Comparison of ENCODE assay signal across 28 cellular contexts in the genomic region with DNA sequence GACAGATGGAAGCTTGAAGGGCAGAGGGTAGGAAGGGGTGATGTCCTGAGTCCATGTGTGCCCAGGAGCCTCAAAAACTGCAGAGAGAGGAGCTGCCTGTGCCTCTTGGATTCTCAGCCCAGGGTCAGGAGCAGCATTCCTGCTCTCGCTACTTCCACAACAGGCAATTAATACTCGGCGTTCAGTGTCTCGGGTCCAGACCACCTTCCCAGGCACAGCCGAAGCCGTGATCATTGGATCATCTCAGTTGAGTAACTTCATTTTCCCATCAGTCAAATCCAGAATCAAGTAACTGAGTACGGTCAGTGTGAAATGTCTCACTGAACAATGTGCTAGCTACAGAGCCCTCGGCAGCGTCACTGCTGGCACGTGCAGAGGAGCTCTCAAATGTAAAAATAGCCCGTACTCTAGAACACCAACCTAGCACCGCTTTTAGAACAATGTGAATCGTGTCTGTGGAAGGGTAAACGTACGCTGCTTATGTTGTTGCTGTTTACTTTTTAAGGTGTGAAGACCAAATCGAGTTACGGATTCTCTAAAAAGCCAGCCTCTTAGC.
A peak's percentile ranks its signal among the peaks of the same experiment; 100 is the strongest.
DNase-seq lines count a peak whose midpoint lies in the region; ATAC-seq, FAIRE-seq and TF ChIP-seq lines count a peak whose summit lies in the region.
"Had no signal": no experiment of that assay in that cellular context is flagged by ENCODE, and none has a peak within 500 bp of the region (broad histone marks: within the 10 kb centered on the region; RNA-seq: fewer than 3 reads in every experiment).

No MANE protein-coding gene starts in this region.

- FAIRE-seq in urothelium cell line (lab: Jason Lieb, UNC) = peak; percentile 9
- FAIRE-seq: A204.1, GM12878 had no signal

- H3K4me1 ChIP-seq in heart left ventricle = peaks cover 0 to 36% (median 18%) of the 10 kb centered on the region in 12 donors
- no peaks in the 10 kb centered on the region for H3K4me1 ChIP-seq in right cardiac atrium (ENCODE audit: control insufficient read depth, insufficient read depth, low read length)
- H3K4me1 ChIP-seq: Caco-2 had no signal

- CTCF ChIA-PET in RWPE1 (lab: Yijun Ruan, JAX) = no interaction called here

- no peak for TF ChIP-seq POLR2A in heart left ventricle (IDR thresholded peaks at IDR 0.05)

- no peak overlapping the region for H3K4me3 ChIP-seq in heart left ventricle
- H3K4me3 ChIP-seq in right cardiac atrium (ENCODE audit: low read length) = no peak overlapping the region
- H3K4me3 ChIP-seq: GM12878, GM23338, MG63 had no signal

- no peaks in the 10 kb centered on the region for H3K36me3 ChIP-seq in heart left ventricle
- H3K36me3 ChIP-seq: MG63 had no signal

- POLR2A ChIA-PET in RWPE1 (lab: Yijun Ruan, JAX; ENCODE audit: low non-redundant PET) = no interaction called here

- H3K27ac ChIP-seq in RWPE1 (peak overlapping the region; percentile 6; the same call in 1 of the 2 replicates), heart left ventricle (peak overlapping the region; percentile 18 to 93 (median 71)), right cardiac atrium (ENCODE audit: low read length) (peak overlapping the region; percentile 83)
- H3K27ac ChIP-seq: C4-2B had no signal

- DNase-seq in RWPE1 (ENCODE audit: low spot score) (no peak), heart left ventricle (peak; percentile 33 to 83 (median 67)), right cardiac atrium (peak; percentile 40 to 79 (median 76)), urothelium cell line (ENCODE audit: low spot score) (no peak), NCI-H1694 treated with DMSO at 0.1 percent for 48 hours (lab: John Stamatoyannopoulos, UW) (no peak), hippocampal formation (lab: John Stamatoyannopoulos, UW) (no peak)
- DNase-seq: AML-193; Caco-2; CD8-positive, alpha-beta T cell; DMS79; EL; GDM1; H9; KG1; MG63; NCI-H1105 treated with DMSO at 0.1 percent for 48 hours; NCI-H146; NCI-H2029; NCI-H446; NCI-H524 treated with DMSO at 0.1 percent for 48 hours; NCI-H82; SK-N-SH had no signal

- ATAC-seq in heart left ventricle (peak; percentile 81 to 85 (median 83)), right cardiac atrium (peak; percentile 75 to 77), GM18520 (IDR thresholded peaks at IDR 0.05; ENCODE audit: unreplicated experiment) (no peak)
- ATAC-seq: CD8-positive, alpha-beta T cell; GM12878; Panc1 had no signal

- H3K9me3 ChIP-seq in heart left ventricle (no peaks in the 10 kb centered on the region), right cardiac atrium (ENCODE audit: control insufficient read depth, low read length) (no peaks in the 10 kb centered on the region)
- H3K9me3 ChIP-seq: Caco-2, MG63, SK-N-SH had no signal

- 45 to 69% (median 54%) methylated on average over 17 of the region's 17 CpGs for WGBS in heart left ventricle, 4 donors
- 64% methylated on average over 17 of the region's 17 CpGs for WGBS in right cardiac atrium

- H3K27me3 ChIP-seq in heart left ventricle (peaks cover 0 to 3% (median 0%) of the 10 kb centered on the region in 9 donors), right cardiac atrium (ENCODE audit: control insufficient read depth, insufficient read depth) (no peaks in the 10 kb centered on the region)
- H3K27me3 ChIP-seq: MG63 had no signal

- TF ChIP-seq CTCF in RWPE1 (conservative IDR thresholded peaks at IDR 0.05; ENCODE audit: low read depth) (no peak), heart left ventricle (IDR thresholded peaks at IDR 0.05) (no peak)

- intact Hi-C loops in heart left ventricle (cut with DNase I) = loop anchor here in 4 of 10 donors (5.0 to 10.0 kb wide), 5 partner anchors 59 to 144 kb away; partner anchors contain the start of genes NDUFS6 (in 3 of the 4) and IRX4 (in 1 of the 4)
- intact Hi-C loops in right cardiac atrium (cut with DNase I) = no loop called here

Comparison
In these comparisons a context has a peak if more than half of its experiments do, and no peak if none do; other contexts are left out.
1. DNase-seq: peak in heart left ventricle (5 of 5) and right cardiac atrium (3 of 3); none in RWPE1 (single experiment), urothelium cell line (single experiment), NCI-H1694 treated with DMSO at 0.1 percent for 48 hours (single experiment) and hippocampal formation (0 of 2).
2. H3K27ac ChIP-seq: peak in every context shown above with its lines; median percentile 83 in right cardiac atrium; 71 in heart left ventricle; 6 in RWPE1.